Comparison of ENCODE assay signal across 8 cellular contexts in genomic region chr2:157876066-157876770, GRCh38. TPM values are rescaled to one million over a fixed set of nuclear protein-coding genes. Genes with fewer than 3 reads are reported as not detected.
A peak's percentile ranks its signal among the peaks of the same experiment; 100 is the strongest.
DNase-seq lines count a peak whose midpoint lies in the region; ATAC-seq and TF ChIP-seq lines count a peak whose summit lies in the region.

Gene ACVR1, minus strand, starts transcription at chr2:157876330. Its CDS starts 76,837 bp downstream, at chr2:157799493.

- H3K27me3 Mint-ChIP-seq in T-helper 2 cell treated with Interferon-gamma antibody and Interleukin-4, amounts not matched to agents 5 μg/mL and 100 μg/mL, for 36 hours (ENCODE audit: low read depth): no peaks in the 10 kb centered on the region

- no peaks in the 10 kb centered on the region for H3K9me3 Mint-ChIP-seq in T-helper 2 cell treated with Interferon-gamma antibody and Interleukin-4, amounts not matched to agents 5 μg/mL and 100 μg/mL, for 36 hours

- DNase-seq in GM13976 (ENCODE audit: low spot score): peak; percentile 86
- peak; percentile 90 for DNase-seq in NCI-H1694 (lab: John Stamatoyannopoulos, UW)
- peak; percentile 91 for DNase-seq in T-helper 2 cell treated with Interferon-gamma antibody and Interleukin-4, amounts not matched to agents 5 μg/mL and 100 μg/mL, for 36 hours (ENCODE audit: low spot score)
- DNase-seq in ascending aorta (ENCODE audit: low spot score in 2 of 2): peak; percentile 89 to 97
- peak; percentile 97 to 99 (median 98) for DNase-seq in right cardiac atrium
- peak; percentile 97 to 98 for DNase-seq in psoas muscle

- ATAC-seq in HG02884 (IDR thresholded peaks at IDR 0.05; ENCODE audit: unreplicated experiment): peak; percentile 75
- peak; percentile 97 to 98 for ATAC-seq in right cardiac atrium
- peak; percentile 92 to 96 (median 95) for ATAC-seq in psoas muscle

- H3K27ac ChIP-seq in ascending aorta: peak within 1 kb of the TSS; percentile 93 to 99
- H3K27ac ChIP-seq in right cardiac atrium (ENCODE audit: low read length): peak within 1 kb of the TSS; percentile 98
- H3K27ac ChIP-seq in psoas muscle: peak within 1 kb of the TSS; percentile 97
- peak within 1 kb of the TSS; percentile 95 for H3K27ac ChIP-seq in urinary bladder (ENCODE audit: low read depth)

- no peaks in the 10 kb centered on the region for H3K36me3 ChIP-seq in ascending aorta
- no peaks in the 10 kb centered on the region for H3K36me3 ChIP-seq in psoas muscle (ENCODE audit: insufficient read depth in 1 of 2, low read depth in 1 of 2)
- no peaks in the 10 kb centered on the region for H3K36me3 ChIP-seq in urinary bladder (ENCODE audit: insufficient read depth)

- H3K27me3 ChIP-seq in ascending aorta: no peaks in the 10 kb centered on the region
- no peaks in the 10 kb centered on the region for H3K27me3 ChIP-seq in right cardiac atrium (ENCODE audit: control insufficient read depth, insufficient read depth)
- H3K27me3 ChIP-seq in psoas muscle (ENCODE audit: insufficient read depth in 3 of 3, low read length in 2 of 3): no peaks in the 10 kb centered on the region

- H3K4me3 Mint-ChIP-seq in T-helper 2 cell treated with Interferon-gamma antibody and Interleukin-4, amounts not matched to agents 5 μg/mL and 100 μg/mL, for 36 hours: peak within 1 kb of the TSS; percentile 93

- intact Hi-C loops in ascending aorta (cut with DNase I): loop anchor here (2.0 kb wide), 2 partner anchors 45 to 93 kb away; no protein-coding TSS in a partner anchor
- intact Hi-C loops in right cardiac atrium (cut with DNase I): loop anchor here (5.0 to 10.0 kb wide), 3 partner anchors 89 to 94 kb away; no protein-coding TSS in a partner anchor
- intact Hi-C loops in psoas muscle (cut with DNase I): loop anchor here (1.0 to 10.0 kb wide), 3 partner anchors 18 to 879 kb away; no protein-coding TSS in a partner anchor

- TF ChIP-seq CTCF in GM13976 (IDR thresholded peaks at IDR 0.05; ENCODE audit: borderline replicate concordance, control extremely low read depth, extremely low read depth, insufficient read depth, missing control alignments) (no peak), ascending aorta (IDR thresholded peaks at IDR 0.05) (peak; percentile 10 to 71 (median 11)), psoas muscle (IDR thresholded peaks at IDR 0.05) (peak; percentile 64)

- no peaks in the 10 kb centered on the region for H3K9me3 ChIP-seq in ascending aorta
- no peaks in the 10 kb centered on the region for H3K9me3 ChIP-seq in right cardiac atrium (ENCODE audit: control insufficient read depth, low read length)
- no peaks in the 10 kb centered on the region for H3K9me3 ChIP-seq in psoas muscle

- H3K4me1 Mint-ChIP-seq in T-helper 2 cell treated with Interferon-gamma antibody and Interleukin-4, amounts not matched to agents 5 μg/mL and 100 μg/mL, for 36 hours (ENCODE audit: low read depth): peaks cover 52% of the 10 kb centered on the region

- under 1% methylated on average over 81 of the region's 82 CpGs for WGBS in right cardiac atrium
- 0 to 1% (median 0%) methylated on average over 37 to 81 of the region's 82 CpGs for WGBS in psoas muscle, 3 donors
- under 1% methylated on average over 81 of the region's 82 CpGs for WGBS in urinary bladder

- in situ Hi-C loops in GM13976 (cut with MboI; ENCODE audit: low sequenced_read_pairs, unreplicated experiment): no loop called here

- peak within 1 kb of the TSS; percentile 91 to 99 for H3K4me3 ChIP-seq in ascending aorta
- H3K4me3 ChIP-seq in right cardiac atrium (ENCODE audit: low read length): peak within 1 kb of the TSS; percentile 94
- peak within 1 kb of the TSS; percentile 88 for H3K4me3 ChIP-seq in psoas muscle
- peak within 1 kb of the TSS; percentile 96 for H3K4me3 ChIP-seq in urinary bladder (ENCODE audit: low read depth, low read length)

- H3K4me1 ChIP-seq in ascending aorta: peaks cover 4 to 15% of the 10 kb centered on the region in 2 donors
- H3K4me1 ChIP-seq in right cardiac atrium (ENCODE audit: control insufficient read depth, insufficient read depth, low read length): peaks cover 7% of the 10 kb centered on the region
- H3K4me1 ChIP-seq in psoas muscle: peaks cover 44% of the 10 kb centered on the region
- no peaks in the 10 kb centered on the region for H3K4me1 ChIP-seq in urinary bladder (ENCODE audit: insufficient read depth)

- H3K27ac Mint-ChIP-seq in T-helper 2 cell treated with Interferon-gamma antibody and Interleukin-4, amounts not matched to agents 5 μg/mL and 100 μg/mL, for 36 hours: peak within 1 kb of the TSS; percentile 90

- H3K36me3 Mint-ChIP-seq in T-helper 2 cell treated with Interferon-gamma antibody and Interleukin-4, amounts not matched to agents 5 μg/mL and 100 μg/mL, for 36 hours (ENCODE audit: low read depth): peaks cover 18% of the 10 kb centered on the region

RNA-seq across cellular contexts. Expression of gene ACVR1, which starts in this region (rescaled TPM):
- total RNA-seq in ascending aorta (6.9 TPM), right cardiac atrium (10 to 100 TPM; 41.9 to 59.3 (median 50.5) TPM), psoas muscle (10 to 100 TPM; 23.6 to 28.0 (median 25.4) TPM), urinary bladder (25.1 TPM)
- polyA plus RNA-seq in right cardiac atrium (20.6 TPM), psoas muscle (10 to 100 TPM in 2 of 3 donors, 1 to 10 TPM in 1; 9.5 to 24.1 (median 14.9) TPM), urinary bladder (29.7 TPM)

Comparison
In these comparisons a context has a peak if more than half of its experiments do, and no peak if none do; other contexts are left out.
1. Peak in every context shown above with its lines: DNase-seq, ATAC-seq, H3K4me3 ChIP-seq and H3K27ac ChIP-seq.